In the genomic region with DNA sequence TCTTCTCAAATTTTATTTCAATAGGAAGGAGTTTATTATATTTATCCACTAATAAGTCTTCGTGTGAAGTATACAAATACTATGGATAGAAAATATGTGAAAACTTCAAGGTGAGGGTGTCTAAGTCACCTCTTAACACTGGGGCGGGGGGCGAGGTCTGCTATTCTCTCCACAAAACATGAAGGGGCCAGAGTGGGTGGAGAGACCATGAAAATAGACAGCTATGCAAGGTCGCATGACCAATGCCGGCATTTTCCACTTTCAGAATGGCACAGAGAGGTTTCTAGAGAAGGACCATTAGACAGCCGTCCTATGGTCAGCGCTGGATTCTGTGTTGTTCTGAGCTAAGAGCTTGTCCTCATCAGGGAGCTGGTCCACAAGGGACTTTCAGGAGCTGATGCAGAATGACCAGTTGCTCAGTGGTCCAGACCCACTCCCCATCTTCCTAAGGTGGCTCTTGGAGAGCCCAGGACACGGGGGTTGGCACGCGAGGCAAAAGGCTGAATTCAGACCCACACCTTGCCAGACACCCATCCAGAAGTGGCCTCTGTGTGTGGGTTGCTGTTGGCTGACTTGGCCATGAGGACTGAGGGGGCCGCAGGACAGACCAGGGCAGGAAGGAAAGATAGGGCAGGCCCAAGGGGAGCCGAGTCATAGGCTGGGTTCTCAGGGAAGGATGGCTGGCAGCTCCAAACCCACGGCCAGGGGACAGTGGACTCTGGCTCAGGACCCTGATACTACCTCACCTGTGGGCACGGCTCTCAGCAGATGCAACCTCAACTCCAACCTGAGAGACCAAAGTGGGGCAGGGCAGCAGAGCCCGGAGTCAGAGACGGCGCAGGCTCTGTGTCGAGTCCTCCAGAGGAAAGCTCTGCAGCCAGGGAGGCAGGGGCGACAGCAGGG, we compare ENCODE assay signal across 21 cellular contexts.
DNase-seq lines count a peak whose midpoint lies in the region; ATAC-seq and TF ChIP-seq lines count a peak whose summit lies in the region.
"Had no signal": no experiment of that assay in that cellular context is flagged by ENCODE, and none has a peak within 500 bp of the region (broad histone marks: within the 10 kb centered on the region; RNA-seq: fewer than 3 reads in every experiment).

No MANE protein-coding gene starts in this region.

- peaks cover 21% of the 10 kb centered on the region for H3K36me3 Mint-ChIP-seq in endodermal cell (ENCODE audit: low read depth)
- peaks cover 6% of the 10 kb centered on the region for H3K36me3 Mint-ChIP-seq in osteocyte (ENCODE audit: unreplicated experiment)

- TF ChIP-seq CTCF in endodermal cell (conservative IDR thresholded peaks at IDR 0.05) (no peak), osteocyte (IDR thresholded peaks at IDR 0.05) (no peak)

- peak overlapping the region; percentile 36 for H3K4me3 ChIP-seq in adipocyte (ENCODE audit: low read length)
- H3K4me3 ChIP-seq in endodermal cell (ENCODE audit: low read length), result no peak overlapping the region
- H3K4me3 ChIP-seq in muscle layer of colon (ENCODE audit: low read depth in 1 of 2, low read length in 2 of 2), result no peak overlapping the region
- no peak overlapping the region for H3K4me3 ChIP-seq in stomach smooth muscle (ENCODE audit: low read length in 2 of 2)

- H3K36me3 ChIP-seq in adipocyte (ENCODE audit: control insufficient read depth, insufficient read depth, low read length, severe bottlenecking) (peaks cover 8% of the 10 kb centered on the region), endodermal cell (ENCODE audit: control insufficient read depth, insufficient read depth, low read length) (peaks cover 3% of the 10 kb centered on the region), muscle layer of colon (ENCODE audit: insufficient read depth, low read length) (peaks cover 9% of the 10 kb centered on the region), stomach smooth muscle (ENCODE audit: control insufficient read depth in 2 of 2, insufficient read depth in 2 of 2, low read length in 2 of 2) (peaks cover 0 to under 1% of the 10 kb centered on the region in 2 donors)

- H3K27ac Mint-ChIP-seq in endodermal cell (peak overlapping the region; percentile 21), osteocyte (ENCODE audit: unreplicated experiment) (no peak overlapping the region)
- H3K27ac Mint-ChIP-seq: activated CD4-positive, alpha-beta memory T cell treated with anti-CD3 and anti-CD28 coated beads for 36 hours had no signal

- H3K27me3 ChIP-seq in adipocyte (replicated peaks; ENCODE audit: control insufficient read depth, insufficient read depth, low read length) (no peaks in the 10 kb centered on the region), endodermal cell (ENCODE audit: control insufficient read depth, insufficient read depth, low read length, poor library complexity, severe bottlenecking) (no peaks in the 10 kb centered on the region), muscle layer of colon (ENCODE audit: control insufficient read depth in 1 of 2, insufficient read depth in 2 of 2, low read length in 2 of 2) (no peaks in the 10 kb centered on the region), stomach smooth muscle (ENCODE audit: control insufficient read depth in 1 of 2, insufficient read depth in 2 of 2, low read length in 2 of 2) (no peaks in the 10 kb centered on the region)

- no peak for ATAC-seq in left colon

- H3K9ac ChIP-seq in adipocyte (ENCODE audit: low read length) (no peak overlapping the region), endodermal cell (ENCODE audit: extremely low read depth, low read length, poor library complexity, severe bottlenecking) (no peak overlapping the region), muscle layer of colon (ENCODE audit: low read length) (no peak overlapping the region), stomach smooth muscle (ENCODE audit: low read length in 2 of 2) (no peak overlapping the region)

- H3K27ac ChIP-seq in endodermal cell (ENCODE audit: low read depth, low read length) (no peak overlapping the region), muscle layer of colon (ENCODE audit: low read depth, low read length) (peak overlapping the region; percentile 36), stomach smooth muscle (ENCODE audit: low read length) (peak overlapping the region; percentile 99)

- H3K27me3 Mint-ChIP-seq in endodermal cell (ENCODE audit: insufficient read depth) (no peaks in the 10 kb centered on the region), osteocyte (ENCODE audit: unreplicated experiment) (no peaks in the 10 kb centered on the region)
- H3K27me3 Mint-ChIP-seq: activated CD4-positive, alpha-beta memory T cell treated with anti-CD3 and anti-CD28 coated beads for 36 hours had no signal

- DNase-seq in adipocyte (ENCODE audit: low read depth) (no peak), endodermal cell (no peak), osteocyte (ENCODE audit: extremely low spot score, unreplicated experiment) (no peak), OCI-M1 (lab: John Stamatoyannopoulos, UW) (no peak), left colon (no peak)
- DNase-seq: activated CD4-positive, alpha-beta memory T cell treated with anti-CD3 and anti-CD28 coated beads for 36 hours; activated CD4-positive, alpha-beta T cell treated with anti-CD3 and anti-CD28 coated beads for 1 hour; activated CD8-positive, alpha-beta memory T cell treated with anti-CD3 and anti-CD28 coated beads, Interleukin-2, amount 50 U/mL, for 48 hours; activated naive CD4-positive, alpha-beta T cell treated with anti-CD3 and anti-CD28 coated beads, Interleukin-2, amount 50 U/mL, for 16 hours; effector memory CD4-positive, alpha-beta T cell; erythroblast; NCI-H1092 treated with DMSO at 0.1 percent for 48 hours; NCI-H187; NCI-H524 treated with DMSO at 0.1 percent for 48 hours; NK-92 treated with Interleukin-12 subunit alpha and Interleukin-12 subunit beta, amount 100 ng/mL, for 24 hours; SIG-M5; stimulated activated CD4-positive, alpha-beta T cell treated with anti-CD3 and anti-CD28 coated beads, Interleukin-4, amount 100 ng/mL, for 24 hours; trophoblast cell had no signal

- H3K9me3 ChIP-seq in adipocyte (ENCODE audit: control insufficient read depth, low read length), result no peaks in the 10 kb centered on the region
- no peaks in the 10 kb centered on the region for H3K9me3 ChIP-seq in endodermal cell (ENCODE audit: control insufficient read depth, low read length)
- no peaks in the 10 kb centered on the region for H3K9me3 ChIP-seq in muscle layer of colon (ENCODE audit: low read length)
- no peaks in the 10 kb centered on the region for H3K9me3 ChIP-seq in stomach smooth muscle (ENCODE audit: control insufficient read depth in 2 of 2, low read length in 2 of 2)

- WGBS in endodermal cell (ENCODE audit: insufficient coverage in 1 of 2, insufficient read length in 1 of 2), 2 experiments, result 96 to 99% methylated on average over 12 to 19 of the region's 19 CpGs

- H3K9me3 Mint-ChIP-seq in endodermal cell (no peaks in the 10 kb centered on the region), osteocyte (ENCODE audit: unreplicated experiment) (no peaks in the 10 kb centered on the region)
- H3K9me3 Mint-ChIP-seq: activated CD4-positive, alpha-beta memory T cell treated with anti-CD3 and anti-CD28 coated beads for 36 hours; neural crest cell had no signal

- H3K4me3 Mint-ChIP-seq in endodermal cell (no peak overlapping the region), osteocyte (ENCODE audit: unreplicated experiment) (no peak overlapping the region)
- H3K4me3 Mint-ChIP-seq: activated CD4-positive, alpha-beta memory T cell treated with anti-CD3 and anti-CD28 coated beads for 36 hours; neural crest cell had no signal

- H3K4me1 Mint-ChIP-seq in endodermal cell, result no peaks in the 10 kb centered on the region
- no peaks in the 10 kb centered on the region for H3K4me1 Mint-ChIP-seq in osteocyte (ENCODE audit: unreplicated experiment)

- intact Hi-C loops in left colon (cut with DNase I, micrococcal nuclease), result no loop called here

- H3K4me1 ChIP-seq in adipocyte (ENCODE audit: control insufficient read depth, insufficient read depth, low read length), result peaks cover 43% of the 10 kb centered on the region
- H3K4me1 ChIP-seq in endodermal cell (ENCODE audit: control insufficient read depth, insufficient read depth, low read length), result no peaks in the 10 kb centered on the region
- peaks cover 50% of the 10 kb centered on the region for H3K4me1 ChIP-seq in muscle layer of colon (ENCODE audit: insufficient read depth, low read length)
- H3K4me1 ChIP-seq in stomach smooth muscle (ENCODE audit: control insufficient read depth, insufficient read depth, low read length), result peaks cover 77% of the 10 kb centered on the region
